1 cellular context compared by ENCODE assay signal in the genomic region with DNA sequence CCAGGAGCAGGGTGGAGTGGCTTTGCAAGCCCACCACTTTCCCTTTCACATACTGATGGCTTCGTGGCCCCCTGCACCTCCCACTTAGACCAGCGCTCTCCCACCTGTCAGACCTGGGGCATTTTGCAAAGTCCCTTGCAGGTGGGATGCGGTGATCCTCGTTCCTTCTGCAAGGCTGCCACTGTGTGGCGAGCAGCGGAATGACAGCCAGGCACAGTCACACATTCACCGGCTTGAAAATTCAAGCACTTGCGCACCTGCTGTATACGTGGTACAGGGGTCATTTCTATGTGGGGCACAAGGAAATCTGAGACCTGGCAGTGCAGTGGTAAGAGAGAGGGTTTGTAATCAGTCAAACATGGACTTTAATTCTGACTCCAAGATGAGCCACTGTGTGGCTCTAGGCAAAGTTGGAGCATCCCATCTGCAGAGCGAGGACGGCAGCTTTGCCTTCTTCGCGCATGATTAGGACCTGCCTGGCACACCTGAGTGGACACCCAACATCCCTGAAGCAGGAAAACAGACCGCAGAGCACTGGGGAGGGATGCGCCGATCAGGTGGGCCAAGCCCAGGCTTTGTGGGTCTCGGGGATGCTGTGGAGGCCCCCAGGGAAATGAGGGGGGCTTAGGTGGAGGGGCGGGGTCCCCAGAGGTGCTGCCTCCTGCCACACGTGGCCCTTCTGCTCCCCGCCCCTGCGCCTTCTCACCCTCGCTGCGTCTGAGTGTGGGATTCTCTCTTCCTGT.
TF ChIP-seq lines count a peak whose summit lies in the region.

No MANE protein-coding gene starts in this region.

TF ChIP-seq in GM12878, 131 proteins besides CTCF, POLR2A, EP300 and RAD21 (continued from another document):
- TF ChIP-seq KAT2A (conservative IDR thresholded peaks at IDR 0.05; ENCODE audit: control insufficient read depth, low read depth, low read length) (no peak), RUNX3 (IDR thresholded peaks at IDR 0.05; ENCODE audit: low read length) (0 out of 2 replicates have a peak, but pooled peaks have one; percentile 12), TAF1 (IDR thresholded peaks at IDR 0.05; ENCODE audit: borderline replicate concordance, low read depth, low read length) (no peak), POLR2AphosphoS5 (IDR thresholded peaks at IDR 0.05; ENCODE audit: low read length) (no peak), NR2F1 (conservative IDR thresholded peaks at IDR 0.05) (no peak), SRF (IDR thresholded peaks at IDR 0.05; ENCODE audit: low read depth in 2 of 2, low read length in 2 of 2) (no peak), BCL11A (IDR thresholded peaks at IDR 0.05; ENCODE audit: low read depth, low read length) (no peak), RB1 (IDR thresholded peaks at IDR 0.05; ENCODE audit: borderline replicate concordance) (0 out of 2 replicates have a peak, but pooled peaks have one; percentile 32), SMC3 (IDR thresholded peaks at IDR 0.05; ENCODE audit: borderline replicate concordance, low read length) (peak; percentile 79), YY1 (IDR thresholded peaks at IDR 0.05; ENCODE audit: low read depth, low read length) (no peak), IRF4 (IDR thresholded peaks at IDR 0.05; ENCODE audit: low read depth, low read length) (0 out of 2 replicates have a peak, but pooled peaks have one; percentile 21), MXI1 (IDR thresholded peaks at IDR 0.05; ENCODE audit: low read depth, low read length) (no peak), STAT3 (IDR thresholded peaks at IDR 0.05; ENCODE audit: low read depth, low read length) (no peak), TARDBP (IDR thresholded peaks at IDR 0.05; ENCODE audit: borderline replicate concordance) (no peak), ZNF274 (IDR thresholded peaks at IDR 0.05; ENCODE audit: insufficient read depth, insufficient read length) (no peak)
- TF ChIP-seq, protein P1, sequence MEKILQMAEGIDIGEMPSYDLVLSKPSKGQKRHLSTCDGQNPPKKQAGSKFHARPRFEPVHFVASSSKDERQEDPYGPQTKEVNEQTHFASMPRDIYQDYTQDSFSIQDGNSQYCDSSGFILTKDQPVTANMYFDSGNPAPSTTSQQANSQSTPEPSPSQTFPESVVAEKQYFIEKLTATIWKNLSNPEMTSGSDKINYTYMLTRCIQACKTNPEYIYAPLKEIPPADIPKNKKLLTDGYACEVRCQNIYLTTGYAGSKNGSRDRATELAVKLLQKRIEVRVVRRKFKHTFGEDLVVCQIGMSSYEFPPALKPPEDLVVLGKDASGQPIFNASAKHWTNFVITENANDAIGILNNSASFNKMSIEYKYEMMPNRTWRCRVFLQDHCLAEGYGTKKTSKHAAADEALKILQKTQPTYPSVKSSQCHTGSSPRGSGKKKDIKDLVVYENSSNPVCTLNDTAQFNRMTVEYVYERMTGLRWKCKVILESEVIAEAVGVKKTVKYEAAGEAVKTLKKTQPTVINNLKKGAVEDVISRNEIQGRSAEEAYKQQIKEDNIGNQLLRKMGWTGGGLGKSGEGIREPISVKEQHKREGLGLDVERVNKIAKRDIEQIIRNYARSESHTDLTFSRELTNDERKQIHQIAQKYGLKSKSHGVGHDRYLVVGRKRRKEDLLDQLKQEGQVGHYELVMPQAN (conservative IDR thresholded peaks at IDR 0.05): no peak
- TF ChIP-seq, protein P2, sequence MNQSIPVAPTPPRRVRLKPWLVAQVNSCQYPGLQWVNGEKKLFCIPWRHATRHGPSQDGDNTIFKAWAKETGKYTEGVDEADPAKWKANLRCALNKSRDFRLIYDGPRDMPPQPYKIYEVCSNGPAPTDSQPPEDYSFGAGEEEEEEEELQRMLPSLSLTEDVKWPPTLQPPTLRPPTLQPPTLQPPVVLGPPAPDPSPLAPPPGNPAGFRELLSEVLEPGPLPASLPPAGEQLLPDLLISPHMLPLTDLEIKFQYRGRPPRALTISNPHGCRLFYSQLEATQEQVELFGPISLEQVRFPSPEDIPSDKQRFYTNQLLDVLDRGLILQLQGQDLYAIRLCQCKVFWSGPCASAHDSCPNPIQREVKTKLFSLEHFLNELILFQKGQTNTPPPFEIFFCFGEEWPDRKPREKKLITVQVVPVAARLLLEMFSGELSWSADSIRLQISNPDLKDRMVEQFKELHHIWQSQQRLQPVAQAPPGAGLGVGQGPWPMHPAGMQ (IDR thresholded peaks at IDR 0.05; ENCODE audit: borderline replicate concordance): no peak
- TF ChIP-seq, protein P3, sequence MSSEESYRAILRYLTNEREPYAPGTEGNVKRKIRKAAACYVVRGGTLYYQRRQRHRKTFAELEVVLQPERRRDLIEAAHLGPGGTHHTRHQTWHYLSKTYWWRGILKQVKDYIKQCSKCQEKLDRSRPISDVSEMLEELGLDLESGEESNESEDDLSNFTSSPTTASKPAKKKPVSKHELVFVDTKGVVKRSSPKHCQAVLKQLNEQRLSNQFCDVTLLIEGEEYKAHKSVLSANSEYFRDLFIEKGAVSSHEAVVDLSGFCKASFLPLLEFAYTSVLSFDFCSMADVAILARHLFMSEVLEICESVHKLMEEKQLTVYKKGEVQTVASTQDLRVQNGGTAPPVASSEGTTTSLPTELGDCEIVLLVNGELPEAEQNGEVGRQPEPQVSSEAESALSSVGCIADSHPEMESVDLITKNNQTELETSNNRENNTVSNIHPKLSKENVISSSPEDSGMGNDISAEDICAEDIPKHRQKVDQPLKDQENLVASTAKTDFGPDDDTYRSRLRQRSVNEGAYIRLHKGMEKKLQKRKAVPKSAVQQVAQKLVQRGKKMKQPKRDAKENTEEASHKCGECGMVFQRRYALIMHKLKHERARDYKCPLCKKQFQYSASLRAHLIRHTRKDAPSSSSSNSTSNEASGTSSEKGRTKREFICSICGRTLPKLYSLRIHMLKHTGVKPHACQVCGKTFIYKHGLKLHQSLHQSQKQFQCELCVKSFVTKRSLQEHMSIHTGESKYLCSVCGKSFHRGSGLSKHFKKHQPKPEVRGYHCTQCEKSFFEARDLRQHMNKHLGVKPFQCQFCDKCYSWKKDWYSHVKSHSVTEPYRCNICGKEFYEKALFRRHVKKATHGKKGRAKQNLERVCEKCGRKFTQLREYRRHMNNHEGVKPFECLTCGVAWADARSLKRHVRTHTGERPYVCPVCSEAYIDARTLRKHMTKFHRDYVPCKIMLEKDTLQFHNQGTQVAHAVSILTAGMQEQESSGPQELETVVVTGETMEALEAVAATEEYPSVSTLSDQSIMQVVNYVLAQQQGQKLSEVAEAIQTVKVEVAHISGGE (CRISPR knock-in tag; IDR thresholded peaks at IDR 0.05): no peak
- TF ChIP-seq, protein P4, sequence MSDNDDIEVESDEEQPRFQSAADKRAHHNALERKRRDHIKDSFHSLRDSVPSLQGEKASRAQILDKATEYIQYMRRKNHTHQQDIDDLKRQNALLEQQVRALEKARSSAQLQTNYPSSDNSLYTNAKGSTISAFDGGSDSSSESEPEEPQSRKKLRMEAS (IDR thresholded peaks at IDR 0.05; ENCODE audit: low read depth, low read length): no peak
